In the genomic region with DNA sequence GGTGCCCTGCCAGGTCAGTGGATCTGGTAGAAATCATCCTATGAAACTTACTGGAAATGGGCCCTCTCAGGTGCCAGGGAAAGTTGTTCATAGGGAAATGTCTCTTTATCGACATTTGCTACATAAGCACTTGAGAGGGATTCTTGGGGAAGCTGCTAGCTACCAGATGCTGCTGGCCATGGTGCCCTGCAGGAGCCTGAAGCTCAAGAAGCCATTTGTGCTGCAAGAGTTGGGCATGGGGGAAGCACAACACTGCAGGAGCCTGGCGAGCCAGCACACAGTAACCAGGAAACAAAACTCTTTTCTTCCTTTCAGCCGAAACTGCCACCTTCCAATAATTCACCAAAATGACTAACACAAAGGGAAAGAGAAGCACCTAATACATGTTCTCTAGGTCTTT, we compare ENCODE assay signal across 23 cellular contexts.
"Had no signal": no experiment of that assay in that cellular context is flagged by ENCODE, and none has a peak within 500 bp of the region (broad histone marks: within the 10 kb centered on the region; RNA-seq: fewer than 3 reads in every experiment).

No MANE protein-coding gene starts in this region.

- H3K9ac ChIP-seq: neural progenitor cell had no signal

- H3K27ac ChIP-seq: epithelial cell of prostate, gastrocnemius medialis, neural progenitor cell, prostate gland, right atrium auricular region, sigmoid colon, stomach, thyroid gland, vagina had no signal

- H3K4me1 ChIP-seq: neural progenitor cell, prostate gland, right atrium auricular region had no signal

- H3K4me3 ChIP-seq: gastrocnemius medialis, lung, mucosa of descending colon, neural progenitor cell, prostate gland, right atrium auricular region, sigmoid colon, stomach, thyroid gland, vagina had no signal

- DNase-seq: effector CD8-positive, alpha-beta T cell; endodermal cell; gastrocnemius medialis; head of caudate nucleus; naive B cell; sigmoid colon; stimulated activated CD4-positive, alpha-beta T cell treated with anti-CD3 and anti-CD28 coated beads, Interleukin-2, amount 100 ng/mL, for 24 hours; stimulated activated CD4-positive, alpha-beta T cell treated with anti-CD3 and anti-CD28 coated beads, Interleukin-4, amount 100 ng/mL, for 24 hours; stimulated activated naive CD4-positive, alpha-beta T cell treated with Interleukin-2 at 50 U/mL for 16 hours; thyroid gland; trophoblast cell had no signal

- H3K9me3 ChIP-seq: gastrocnemius medialis, mucosa of descending colon, prostate gland, right atrium auricular region, sigmoid colon, stomach, thyroid gland, vagina had no signal

- H3K4me2 ChIP-seq: neural progenitor cell had no signal

- FAIRE-seq: keratinocyte had no signal

- ATAC-seq: esophagus mucosa; gastrocnemius medialis; natural killer cell treated with Interleukin-12 subunit alpha and Interleukin-12 subunit beta and Interleukin-15 and Interleukin-18, amount 100 ng/mL, for 72 hours; stimulated activated effector memory CD8-positive, alpha-beta T cell treated with anti-CD3 and anti-CD28 coated beads, Interleukin-12 subunit alpha, Interleukin-12 subunit beta, amount 100 ng/mL, for 72 hours had no signal

- H3K36me3 ChIP-seq: gastrocnemius medialis, neural progenitor cell, prostate gland, right atrium auricular region, sigmoid colon, stomach, thyroid gland, vagina had no signal

- H2AFZ ChIP-seq: neural progenitor cell had no signal

- H3K27me3 ChIP-seq: gastrocnemius medialis, neural progenitor cell, right atrium auricular region, sigmoid colon, stomach, thyroid gland, vagina had no signal
